ENCODE assay signal across 1 cellular context in the genomic region with DNA sequence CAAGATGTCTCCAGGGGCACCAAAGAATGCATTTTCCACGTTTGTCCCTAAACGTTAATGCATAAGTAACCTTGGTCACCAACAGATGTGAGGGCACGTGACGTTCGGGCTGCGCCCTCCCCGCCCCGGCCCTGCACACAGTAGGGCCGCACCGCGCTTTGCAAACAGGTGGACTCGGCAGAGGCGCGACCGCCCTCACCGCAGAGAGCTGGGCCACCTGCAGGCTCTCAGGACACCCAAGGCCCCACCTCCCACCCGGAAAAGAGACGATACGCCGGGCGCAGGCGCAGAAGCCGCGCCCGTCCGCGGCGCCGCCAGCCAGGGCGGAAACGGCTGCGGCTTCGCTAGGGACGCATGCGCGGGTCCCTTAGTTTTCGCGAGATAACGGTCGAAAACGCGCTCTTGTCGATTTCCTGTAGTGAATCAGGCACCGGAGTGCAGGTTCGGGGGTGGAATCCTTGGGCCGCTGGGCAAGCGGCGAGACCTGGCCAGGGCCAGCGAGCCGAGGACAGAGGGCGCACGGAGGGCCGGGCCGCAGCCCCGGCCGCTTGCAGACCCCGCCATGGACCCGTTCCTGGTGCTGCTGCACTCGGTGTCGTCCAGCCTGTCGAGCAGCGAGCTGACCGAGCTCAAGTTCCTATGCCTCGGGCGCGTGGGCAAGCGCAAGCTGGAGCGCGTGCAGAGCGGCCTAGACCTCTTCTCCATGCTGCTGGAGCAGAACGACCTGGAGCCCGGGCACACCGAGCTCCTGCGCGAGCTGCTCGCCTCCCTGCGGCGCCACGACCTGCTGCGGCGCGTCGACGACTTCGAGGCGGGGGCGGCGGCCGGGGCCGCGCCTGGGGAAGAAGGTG.
TF ChIP-seq lines count a peak whose summit lies in the region.

A gene with protein sequence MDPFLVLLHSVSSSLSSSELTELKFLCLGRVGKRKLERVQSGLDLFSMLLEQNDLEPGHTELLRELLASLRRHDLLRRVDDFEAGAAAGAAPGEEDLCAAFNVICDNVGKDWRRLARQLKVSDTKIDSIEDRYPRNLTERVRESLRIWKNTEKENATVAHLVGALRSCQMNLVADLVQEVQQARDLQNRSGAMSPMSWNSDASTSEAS (plus strand): TSS at position 399 of the 851 bp plus-strand sequence. CDS start 164 bp downstream, at position 563.

TF ChIP-seq in HepG2, 621 proteins besides CTCF, POLR2A, EP300 and RAD21 (continued from another document and continues in another):
- TF ChIP-seq, protein P1, sequence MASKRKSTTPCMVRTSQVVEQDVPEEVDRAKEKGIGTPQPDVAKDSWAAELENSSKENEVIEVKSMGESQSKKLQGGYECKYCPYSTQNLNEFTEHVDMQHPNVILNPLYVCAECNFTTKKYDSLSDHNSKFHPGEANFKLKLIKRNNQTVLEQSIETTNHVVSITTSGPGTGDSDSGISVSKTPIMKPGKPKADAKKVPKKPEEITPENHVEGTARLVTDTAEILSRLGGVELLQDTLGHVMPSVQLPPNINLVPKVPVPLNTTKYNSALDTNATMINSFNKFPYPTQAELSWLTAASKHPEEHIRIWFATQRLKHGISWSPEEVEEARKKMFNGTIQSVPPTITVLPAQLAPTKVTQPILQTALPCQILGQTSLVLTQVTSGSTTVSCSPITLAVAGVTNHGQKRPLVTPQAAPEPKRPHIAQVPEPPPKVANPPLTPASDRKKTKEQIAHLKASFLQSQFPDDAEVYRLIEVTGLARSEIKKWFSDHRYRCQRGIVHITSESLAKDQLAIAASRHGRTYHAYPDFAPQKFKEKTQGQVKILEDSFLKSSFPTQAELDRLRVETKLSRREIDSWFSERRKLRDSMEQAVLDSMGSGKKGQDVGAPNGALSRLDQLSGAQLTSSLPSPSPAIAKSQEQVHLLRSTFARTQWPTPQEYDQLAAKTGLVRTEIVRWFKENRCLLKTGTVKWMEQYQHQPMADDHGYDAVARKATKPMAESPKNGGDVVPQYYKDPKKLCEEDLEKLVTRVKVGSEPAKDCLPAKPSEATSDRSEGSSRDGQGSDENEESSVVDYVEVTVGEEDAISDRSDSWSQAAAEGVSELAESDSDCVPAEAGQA (IDR thresholded peaks at IDR 0.05; ENCODE audit: low read depth) = 0 out of 2 replicates have a peak, but pooled peaks have one; percentile 39
- TF ChIP-seq, protein P1 (CRISPR knock-in tag; IDR thresholded peaks at IDR 0.05; ENCODE audit: borderline replicate concordance) = peak; percentile 74
- TF ChIP-seq ZNF143 (CRISPR knock-in tag; IDR thresholded peaks at IDR 0.05) (no peak; the same call in 1 of the 2 replicates), ZNF724P (CRISPR knock-in tag; IDR thresholded peaks at IDR 0.05; ENCODE audit: borderline replicate concordance) (no peak; the same call in 1 of the 2 replicates), MED13 (CRISPR knock-in tag; IDR thresholded peaks at IDR 0.05) (no peak), PRMT3 (CRISPR knock-in tag; IDR thresholded peaks at IDR 0.05; ENCODE audit: borderline replicate concordance, low read depth) (0 out of 2 replicates have a peak, but pooled peaks have one; percentile 27), NR1H2 (CRISPR knock-in tag; IDR thresholded peaks at IDR 0.05; ENCODE audit: borderline replicate concordance, low read depth) (no peak), ZNF777 (CRISPR knock-in tag; IDR thresholded peaks at IDR 0.05) (peak; percentile 67; the same call in 1 of the 2 replicates), ZBTB1 (CRISPR knock-in tag; IDR thresholded peaks at IDR 0.05; ENCODE audit: borderline replicate concordance) (no peak), NFE2L1 (CRISPR knock-in tag; IDR thresholded peaks at IDR 0.05; ENCODE audit: borderline replicate concordance) (no peak), ZNF451 (CRISPR knock-in tag; IDR thresholded peaks at IDR 0.05) (no peak), MTA1 (CRISPR knock-in tag; IDR thresholded peaks at IDR 0.05; ENCODE audit: borderline replicate concordance) (no peak), ZNF782 (CRISPR knock-in tag; IDR thresholded peaks at IDR 0.05; ENCODE audit: borderline replicate concordance) (no peak; the same call in none of the 2 replicates), KMT2B (CRISPR knock-in tag; IDR thresholded peaks at IDR 0.05) (peak; percentile 69; the same call in 1 of the 2 replicates), MTA3 (CRISPR knock-in tag; IDR thresholded peaks at IDR 0.05) (no peak), TAF15 (IDR thresholded peaks at IDR 0.05; ENCODE audit: low read depth, low read length, poor library complexity, severe bottlenecking) (no peak), CHD2 (IDR thresholded peaks at IDR 0.05; ENCODE audit: low read depth, low read length) (peak; percentile 89), ZNF430 (CRISPR knock-in tag; IDR thresholded peaks at IDR 0.05) (no peak; the same call in 1 of the 2 replicates), FOXM1 (CRISPR knock-in tag; IDR thresholded peaks at IDR 0.05) (peak; percentile 29; the same call in 1 of the 2 replicates), PLRG1 (conservative IDR thresholded peaks at IDR 0.05) (no peak)
- TF ChIP-seq, protein P2, sequence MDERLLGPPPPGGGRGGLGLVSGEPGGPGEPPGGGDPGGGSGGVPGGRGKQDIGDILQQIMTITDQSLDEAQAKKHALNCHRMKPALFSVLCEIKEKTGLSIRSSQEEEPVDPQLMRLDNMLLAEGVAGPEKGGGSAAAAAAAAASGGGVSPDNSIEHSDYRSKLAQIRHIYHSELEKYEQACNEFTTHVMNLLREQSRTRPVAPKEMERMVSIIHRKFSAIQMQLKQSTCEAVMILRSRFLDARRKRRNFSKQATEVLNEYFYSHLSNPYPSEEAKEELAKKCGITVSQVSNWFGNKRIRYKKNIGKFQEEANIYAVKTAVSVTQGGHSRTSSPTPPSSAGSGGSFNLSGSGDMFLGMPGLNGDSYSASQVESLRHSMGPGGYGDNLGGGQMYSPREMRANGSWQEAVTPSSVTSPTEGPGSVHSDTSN (CRISPR knock-in tag; IDR thresholded peaks at IDR 0.05) = no peak
- TF ChIP-seq, protein P3, sequence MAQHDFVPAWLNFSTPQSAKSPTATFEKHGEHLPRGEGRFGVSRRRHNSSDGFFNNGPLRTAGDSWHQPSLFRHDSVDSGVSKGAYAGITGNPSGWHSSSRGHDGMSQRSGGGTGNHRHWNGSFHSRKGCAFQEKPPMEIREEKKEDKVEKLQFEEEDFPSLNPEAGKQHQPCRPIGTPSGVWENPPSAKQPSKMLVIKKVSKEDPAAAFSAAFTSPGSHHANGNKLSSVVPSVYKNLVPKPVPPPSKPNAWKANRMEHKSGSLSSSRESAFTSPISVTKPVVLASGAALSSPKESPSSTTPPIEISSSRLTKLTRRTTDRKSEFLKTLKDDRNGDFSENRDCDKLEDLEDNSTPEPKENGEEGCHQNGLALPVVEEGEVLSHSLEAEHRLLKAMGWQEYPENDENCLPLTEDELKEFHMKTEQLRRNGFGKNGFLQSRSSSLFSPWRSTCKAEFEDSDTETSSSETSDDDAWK (CRISPR knock-in tag; IDR thresholded peaks at IDR 0.05) = no peak
- TF ChIP-seq, protein P4, sequence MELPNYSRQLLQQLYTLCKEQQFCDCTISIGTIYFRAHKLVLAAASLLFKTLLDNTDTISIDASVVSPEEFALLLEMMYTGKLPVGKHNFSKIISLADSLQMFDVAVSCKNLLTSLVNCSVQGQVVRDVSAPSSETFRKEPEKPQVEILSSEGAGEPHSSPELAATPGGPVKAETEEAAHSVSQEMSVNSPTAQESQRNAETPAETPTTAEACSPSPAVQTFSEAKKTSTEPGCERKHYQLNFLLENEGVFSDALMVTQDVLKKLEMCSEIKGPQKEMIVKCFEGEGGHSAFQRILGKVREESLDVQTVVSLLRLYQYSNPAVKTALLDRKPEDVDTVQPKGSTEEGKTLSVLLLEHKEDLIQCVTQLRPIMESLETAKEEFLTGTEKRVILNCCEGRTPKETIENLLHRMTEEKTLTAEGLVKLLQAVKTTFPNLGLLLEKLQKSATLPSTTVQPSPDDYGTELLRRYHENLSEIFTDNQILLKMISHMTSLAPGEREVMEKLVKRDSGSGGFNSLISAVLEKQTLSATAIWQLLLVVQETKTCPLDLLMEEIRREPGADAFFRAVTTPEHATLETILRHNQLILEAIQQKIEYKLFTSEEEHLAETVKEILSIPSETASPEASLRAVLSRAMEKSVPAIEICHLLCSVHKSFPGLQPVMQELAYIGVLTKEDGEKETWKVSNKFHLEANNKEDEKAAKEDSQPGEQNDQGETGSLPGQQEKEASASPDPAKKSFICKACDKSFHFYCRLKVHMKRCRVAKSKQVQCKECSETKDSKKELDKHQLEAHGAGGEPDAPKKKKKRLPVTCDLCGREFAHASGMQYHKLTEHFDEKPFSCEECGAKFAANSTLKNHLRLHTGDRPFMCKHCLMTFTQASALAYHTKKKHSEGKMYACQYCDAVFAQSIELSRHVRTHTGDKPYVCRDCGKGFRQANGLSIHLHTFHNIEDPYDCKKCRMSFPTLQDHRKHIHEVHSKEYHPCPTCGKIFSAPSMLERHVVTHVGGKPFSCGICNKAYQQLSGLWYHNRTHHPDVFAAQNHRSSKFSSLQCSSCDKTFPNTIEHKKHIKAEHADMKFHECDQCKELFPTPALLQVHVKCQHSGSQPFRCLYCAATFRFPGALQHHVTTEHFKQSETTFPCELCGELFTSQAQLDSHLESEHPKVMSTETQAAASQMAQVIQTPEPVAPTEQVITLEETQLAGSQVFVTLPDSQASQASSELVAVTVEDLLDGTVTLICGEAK (IDR thresholded peaks at IDR 0.05) = no peak
- TF ChIP-seq, protein P4 (CRISPR knock-in tag; IDR thresholded peaks at IDR 0.05) = peak; percentile 46; the same call in 1 of the 2 replicates
- TF ChIP-seq, protein P5, sequence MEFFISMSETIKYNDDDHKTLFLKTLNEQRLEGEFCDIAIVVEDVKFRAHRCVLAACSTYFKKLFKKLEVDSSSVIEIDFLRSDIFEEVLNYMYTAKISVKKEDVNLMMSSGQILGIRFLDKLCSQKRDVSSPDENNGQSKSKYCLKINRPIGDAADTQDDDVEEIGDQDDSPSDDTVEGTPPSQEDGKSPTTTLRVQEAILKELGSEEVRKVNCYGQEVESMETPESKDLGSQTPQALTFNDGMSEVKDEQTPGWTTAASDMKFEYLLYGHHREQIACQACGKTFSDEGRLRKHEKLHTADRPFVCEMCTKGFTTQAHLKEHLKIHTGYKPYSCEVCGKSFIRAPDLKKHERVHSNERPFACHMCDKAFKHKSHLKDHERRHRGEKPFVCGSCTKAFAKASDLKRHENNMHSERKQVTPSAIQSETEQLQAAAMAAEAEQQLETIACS (CRISPR knock-in tag; IDR thresholded peaks at IDR 0.05) = no peak; the same call in 1 of the 2 replicates
- TF ChIP-seq, protein P6, sequence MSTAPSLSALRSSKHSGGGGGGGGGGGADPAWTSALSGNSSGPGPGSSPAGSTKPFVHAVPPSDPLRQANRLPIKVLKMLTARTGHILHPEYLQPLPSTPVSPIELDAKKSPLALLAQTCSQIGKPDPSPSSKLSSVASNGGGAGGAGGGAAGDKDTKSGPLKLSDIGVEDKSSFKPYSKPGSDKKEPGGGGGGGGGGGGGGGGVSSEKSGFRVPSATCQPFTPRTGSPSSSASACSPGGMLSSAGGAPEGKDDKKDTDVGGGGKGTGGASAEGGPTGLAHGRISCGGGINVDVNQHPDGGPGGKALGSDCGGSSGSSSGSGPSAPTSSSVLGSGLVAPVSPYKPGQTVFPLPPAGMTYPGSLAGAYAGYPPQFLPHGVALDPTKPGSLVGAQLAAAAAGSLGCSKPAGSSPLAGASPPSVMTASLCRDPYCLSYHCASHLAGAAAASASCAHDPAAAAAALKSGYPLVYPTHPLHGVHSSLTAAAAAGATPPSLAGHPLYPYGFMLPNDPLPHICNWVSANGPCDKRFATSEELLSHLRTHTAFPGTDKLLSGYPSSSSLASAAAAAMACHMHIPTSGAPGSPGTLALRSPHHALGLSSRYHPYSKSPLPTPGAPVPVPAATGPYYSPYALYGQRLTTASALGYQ (CRISPR knock-in tag; IDR thresholded peaks at IDR 0.05) = 0 out of 2 replicates have a peak, but pooled peaks have one; percentile 22
